1 cellular context compared by ENCODE assay signal in genomic region chr9:16150501-16150900, GRCh38.
TF ChIP-seq lines count a peak whose summit lies in the region.

No MANE protein-coding gene starts in this region.

TF ChIP-seq in SK-N-SH, 30 proteins besides CTCF, POLR2A, EP300 and RAD21 (continued from another document):
- peak; percentile 94 for TF ChIP-seq PBX3 (IDR thresholded peaks at IDR 0.05)
- peak; percentile 47; the same call in 1 of the 2 replicates for TF ChIP-seq RFX5 (IDR thresholded peaks at IDR 0.05; ENCODE audit: low read length)
- TF ChIP-seq GABPA (IDR thresholded peaks at IDR 0.05; ENCODE audit: low read depth): no peak
- no peak for TF ChIP-seq YY1 (IDR thresholded peaks at IDR 0.05; ENCODE audit: low read depth)
- peak; percentile 55; the same call in 1 of the 2 replicates for TF ChIP-seq NFIC (IDR thresholded peaks at IDR 0.05; ENCODE audit: borderline replicate concordance)
- peak; percentile 78; the same call in 1 of the 2 replicates for TF ChIP-seq POLR2AphosphoS5 (IDR thresholded peaks at IDR 0.05; ENCODE audit: low read depth, low read length)
- TF ChIP-seq, protein P1, sequence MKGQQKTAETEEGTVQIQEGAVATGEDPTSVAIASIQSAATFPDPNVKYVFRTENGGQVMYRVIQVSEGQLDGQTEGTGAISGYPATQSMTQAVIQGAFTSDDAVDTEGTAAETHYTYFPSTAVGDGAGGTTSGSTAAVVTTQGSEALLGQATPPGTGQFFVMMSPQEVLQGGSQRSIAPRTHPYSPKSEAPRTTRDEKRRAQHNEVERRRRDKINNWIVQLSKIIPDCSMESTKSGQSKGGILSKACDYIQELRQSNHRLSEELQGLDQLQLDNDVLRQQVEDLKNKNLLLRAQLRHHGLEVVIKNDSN (IDR thresholded peaks at IDR 0.05; ENCODE audit: borderline replicate concordance, low read depth): peak; percentile 92
- no peak for TF ChIP-seq MEF2A (IDR thresholded peaks at IDR 0.05; ENCODE audit: borderline replicate concordance, low read depth)
- TF ChIP-seq GATA2 (CRISPR knock-in tag; IDR thresholded peaks at IDR 0.05): peak; percentile 80
- TF ChIP-seq FOSL2 (IDR thresholded peaks at IDR 0.05; ENCODE audit: borderline replicate concordance, low read depth): no peak
- TF ChIP-seq RXRA (IDR thresholded peaks at IDR 0.05; ENCODE audit: borderline replicate concordance, low read depth): no peak
- TF ChIP-seq ELF1 (IDR thresholded peaks at IDR 0.05): no peak
- TF ChIP-seq, protein P2, sequence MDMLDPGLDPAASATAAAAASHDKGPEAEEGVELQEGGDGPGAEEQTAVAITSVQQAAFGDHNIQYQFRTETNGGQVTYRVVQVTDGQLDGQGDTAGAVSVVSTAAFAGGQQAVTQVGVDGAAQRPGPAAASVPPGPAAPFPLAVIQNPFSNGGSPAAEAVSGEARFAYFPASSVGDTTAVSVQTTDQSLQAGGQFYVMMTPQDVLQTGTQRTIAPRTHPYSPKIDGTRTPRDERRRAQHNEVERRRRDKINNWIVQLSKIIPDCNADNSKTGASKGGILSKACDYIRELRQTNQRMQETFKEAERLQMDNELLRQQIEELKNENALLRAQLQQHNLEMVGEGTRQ (IDR thresholded peaks at IDR 0.05; ENCODE audit: borderline replicate concordance, low read depth, low read length): peak; percentile 71; the same call in 1 of the 2 replicates
